ENCODE assay signal across 3 cellular contexts in genomic region chr11:119450590-119450989, GRCh38.
TF ChIP-seq lines count a peak whose summit lies in the region.

No MANE protein-coding gene starts in this region.

TF ChIP-seq in A549, 52 proteins besides CTCF, POLR2A, EP300 and RAD21:
- 0 out of 2 replicates have a peak, but pooled peaks have one; percentile 26 for TF ChIP-seq NFE2L2 (conservative IDR thresholded peaks at IDR 0.05; ENCODE audit: low read length)
- TF ChIP-seq SREBF2 (IDR thresholded peaks at IDR 0.05): no peak

TF ChIP-seq in IMR-90, 13 proteins besides CTCF, POLR2A, EP300 and RAD21:
- TF ChIP-seq NFE2L2 (IDR thresholded peaks at IDR 0.05; ENCODE audit: low read depth, low read length): peak; percentile 79
- TF ChIP-seq RFX5 (IDR thresholded peaks at IDR 0.05; ENCODE audit: low read depth, low read length): no peak
- TF ChIP-seq USF2 (IDR thresholded peaks at IDR 0.05; ENCODE audit: low read depth, low read length): peak; percentile 69
- no peak for TF ChIP-seq ELK1 (IDR thresholded peaks at IDR 0.05; ENCODE audit: borderline replicate concordance, low read depth, low read length)
- no peak for TF ChIP-seq SMC3 (IDR thresholded peaks at IDR 0.05; ENCODE audit: low read depth, low read length)

TF ChIP-seq in H1, 55 proteins besides CTCF, POLR2A, EP300 and RAD21:
- no peak for TF ChIP-seq ATF2 (IDR thresholded peaks at IDR 0.05; ENCODE audit: low read length)
- no peak for TF ChIP-seq TAF7 (optimal IDR thresholded peaks at IDR 0.05; ENCODE audit: borderline replicate concordance, low read depth, low read length)
- TF ChIP-seq ASH2L (IDR thresholded peaks at IDR 0.05; ENCODE audit: low read length): no peak
- no peak for TF ChIP-seq SRF (IDR thresholded peaks at IDR 0.05; ENCODE audit: low read depth, low read length)
- TF ChIP-seq CHD7 (IDR thresholded peaks at IDR 0.05; ENCODE audit: insufficient replicate concordance, low read length): no peak
- TF ChIP-seq RNF2 (IDR thresholded peaks at IDR 0.05; ENCODE audit: borderline replicate concordance, low read depth, low read length, missing control alignments, poor library complexity, severe bottlenecking): no peak
- TF ChIP-seq JUND (IDR thresholded peaks at IDR 0.05; ENCODE audit: low read length): no peak
- no peak for TF ChIP-seq MAX (IDR thresholded peaks at IDR 0.05)
- TF ChIP-seq GABPA (IDR thresholded peaks at IDR 0.05; ENCODE audit: borderline replicate concordance, insufficient read depth, low read length): no peak
- no peak for TF ChIP-seq HDAC6 (IDR thresholded peaks at IDR 0.05; ENCODE audit: low read depth, low read length)
- TF ChIP-seq TBP (IDR thresholded peaks at IDR 0.05; ENCODE audit: low read depth, low read length): no peak
- no peak for TF ChIP-seq CEBPB (IDR thresholded peaks at IDR 0.05; ENCODE audit: low read depth, low read length)
- no peak for TF ChIP-seq ATF3 (IDR thresholded peaks at IDR 0.05; ENCODE audit: insufficient read depth, low read depth, low read length)
- no peak for TF ChIP-seq KDM1A (IDR thresholded peaks at IDR 0.05; ENCODE audit: borderline replicate concordance, low read length)
- TF ChIP-seq SP4 (IDR thresholded peaks at IDR 0.05; ENCODE audit: low read length): no peak
- no peak for TF ChIP-seq TAF1 (IDR thresholded peaks at IDR 0.05; ENCODE audit: low read depth, low read length)
- no peak for TF ChIP-seq SIN3A (conservative IDR thresholded peaks at IDR 0.05 in 1 of 2, IDR thresholded peaks at IDR 0.05 in 1 of 2; ENCODE audit: low read depth in 1 of 2, low read length in 2 of 2)
- no peak for TF ChIP-seq GTF2F1 (IDR thresholded peaks at IDR 0.05; ENCODE audit: borderline replicate concordance, low read depth, low read length)
- no peak for TF ChIP-seq NRF1 (IDR thresholded peaks at IDR 0.05; ENCODE audit: low read depth, low read length)
